Comparison of ENCODE assay signal across 17 cellular contexts in genomic region chr19:8370176-8371010, GRCh38. TPM values are rescaled to one million over a fixed set of nuclear protein-coding genes. Genes with fewer than 3 reads are reported as not detected.
A peak's percentile ranks its signal among the peaks of the same experiment; 100 is the strongest.
DNase-seq lines count a peak whose midpoint lies in the region; ATAC-seq and TF ChIP-seq lines count a peak whose summit lies in the region.
"Had no signal": no experiment of that assay in that cellular context is flagged by ENCODE, and none has a peak within 500 bp of the region (broad histone marks: within the 10 kb centered on the region; RNA-seq: fewer than 3 reads in every experiment).

No MANE protein-coding gene starts in this region.

- H3K9me3 ChIP-seq in muscle layer of colon (ENCODE audit: low read length) (no peaks in the 10 kb centered on the region), aorta (ENCODE audit: control insufficient read depth, low read length) (no peaks in the 10 kb centered on the region), tibial artery (no peaks in the 10 kb centered on the region)

- intact Hi-C loops in left cardiac atrium (cut with DNase I): no loop called here
- intact Hi-C loops in cardiac septum (cut with DNase I): no loop called here
- intact Hi-C loops in aorta (cut with DNase I): no loop called here
- intact Hi-C loops in tibial artery (cut with DNase I; ENCODE audit: low total_unique reads): no loop called here

- DNase-seq in left cardiac atrium (peak; percentile 69), cardiac septum (ENCODE audit: low spot score) (no peak), aorta (no peak), tibial artery (no peak)
- no peak for DNase-seq in activated effector memory CD4-positive, alpha-beta T cell treated with Interleukin-2 at 50 U/mL for 16 hours
- DNase-seq: activated CD4-positive, alpha-beta T cell treated with anti-CD3 and anti-CD28 coated beads for 36 hours; activated naive CD4-positive, alpha-beta T cell treated with Interleukin-2 at 50 U/mL for 16 hours; hippocampal formation; NCI-H1436 treated with DMSO at 0.1 percent for 48 hours; NCI-H345; SHP77 treated with DMSO at 0.1 percent for 48 hours; stimulated activated CD4-positive, alpha-beta T cell treated with anti-CD3 and anti-CD28 coated beads, Interleukin-15, amount 100 ng/mL, for 24 hours; stimulated activated naive CD8-positive, alpha-beta T cell treated with anti-CD3 and anti-CD28 coated beads, Interleukin-15, amount 100 ng/mL, for 72 hours had no signal

- peak overlapping the region; percentile 44 for H3K27ac ChIP-seq in muscle layer of colon (ENCODE audit: low read depth, low read length)
- no peak overlapping the region for H3K27ac ChIP-seq in aorta (ENCODE audit: low read depth in 1 of 2, low read length in 2 of 2)
- H3K27ac ChIP-seq in tibial artery: no peak overlapping the region

- TF ChIP-seq CTCF in tibial artery (IDR thresholded peaks at IDR 0.05): no peak

- no peak overlapping the region for H3K9ac ChIP-seq in muscle layer of colon (ENCODE audit: low read length)

- 89% methylated on average over 19 of the region's 19 CpGs for WGBS in aorta, 2 donors

- peaks cover 31% of the 10 kb centered on the region for H3K4me1 ChIP-seq in muscle layer of colon (ENCODE audit: insufficient read depth, low read length)
- no peaks in the 10 kb centered on the region for H3K4me1 ChIP-seq in aorta (ENCODE audit: control insufficient read depth in 1 of 2, insufficient read depth in 2 of 2, low read length in 2 of 2)
- peaks cover 0 to 34% (median 23%) of the 10 kb centered on the region in 4 donors for H3K4me1 ChIP-seq in tibial artery

- no peak overlapping the region for H3K4me3 ChIP-seq in muscle layer of colon (ENCODE audit: low read depth in 1 of 2, low read length in 2 of 2)
- H3K4me3 ChIP-seq in aorta (ENCODE audit: low read length in 2 of 2): no peak overlapping the region
- H3K4me3 ChIP-seq in tibial artery: no peak overlapping the region

- ATAC-seq in left cardiac atrium (peak; percentile 8 to 23), esophagus mucosa (peak; percentile 4), aorta (ENCODE audit: low FRiP score) (peak; percentile 56), HG02970 (IDR thresholded peaks at IDR 0.05; ENCODE audit: low FRiP score, unreplicated experiment) (no peak)
- ATAC-seq: activated CD4-positive, alpha-beta T cell treated with anti-CD3 and anti-CD28 coated beads for 36 hours; stimulated activated naive CD8-positive, alpha-beta T cell treated with anti-CD3 and anti-CD28 coated beads, Interleukin-15, amount 100 ng/mL, for 72 hours had no signal

- H3K27me3 ChIP-seq in muscle layer of colon (ENCODE audit: control insufficient read depth in 1 of 2, insufficient read depth in 2 of 2, low read length in 2 of 2) (no peaks in the 10 kb centered on the region), aorta (ENCODE audit: control insufficient read depth in 1 of 2, insufficient read depth in 2 of 2, low read length in 1 of 2) (no peaks in the 10 kb centered on the region), tibial artery (no peaks in the 10 kb centered on the region)

- H3K36me3 ChIP-seq in muscle layer of colon (ENCODE audit: insufficient read depth, low read length) (peaks cover 27% of the 10 kb centered on the region), aorta (ENCODE audit: control insufficient read depth in 1 of 2, insufficient read depth in 2 of 2, low read length in 1 of 2) (no peaks in the 10 kb centered on the region), tibial artery (peaks cover 0 to 35% (median 29%) of the 10 kb centered on the region in 3 donors)

RNA-seq across cellular contexts. Expression of gene ANGPTL4, which starts 6.4 kb away (rescaled TPM):
- total RNA-seq in left cardiac atrium (10 to 100 TPM; 16.3 to 81.6 TPM), cardiac septum (4.1 TPM), esophagus mucosa (55.4 TPM), aorta (10 to 100 TPM; 39.9 to 45.1 TPM)
- 10 to 100 TPM; 10.1 to 19.5 TPM for polyA plus RNA-seq in aorta
- total RNA-seq: myocyte had no signal

RNA-seq across cellular contexts. Expression of gene RAB11B, which starts 19.8 kb away (rescaled TPM):
- total RNA-seq in left cardiac atrium: 100 to 1,000 TPM; 133 to 163 TPM
- total RNA-seq in cardiac septum: 132 TPM
- 52.4 TPM for total RNA-seq in esophagus mucosa
- 100 to 1,000 TPM; 119 TPM for total RNA-seq in aorta
- polyA plus RNA-seq in aorta: 100 to 1,000 TPM in 1 of 2 donors, 10 to 100 TPM in 1; 68.6 to 116 TPM

RNA-seq across cellular contexts. Expression of gene KANK3, which starts 27.3 kb away (rescaled TPM):
- total RNA-seq in left cardiac atrium: 10 to 100 TPM; 19.3 to 19.6 TPM
- 13.1 TPM for total RNA-seq in cardiac septum
- total RNA-seq in esophagus mucosa: 1.6 TPM
- 10 to 100 TPM; 15.9 to 23.9 TPM for total RNA-seq in aorta
- polyA plus RNA-seq in aorta: 1 to 10 TPM in 1 of 2 donors, under 1 TPM in 1; 0.50 to 1.8 TPM

RNA-seq across cellular contexts. Expression of gene MARCHF2, which starts 42.7 kb away (rescaled TPM):
- 10 to 100 TPM; 81.1 to 87.8 TPM for total RNA-seq in left cardiac atrium
- 84.3 TPM for total RNA-seq in cardiac septum
- total RNA-seq in esophagus mucosa: 21.4 TPM
- total RNA-seq in aorta: 10 to 100 TPM; 61.8 to 70.5 TPM
- 10 to 100 TPM; 50.1 to 61.7 TPM for polyA plus RNA-seq in aorta

RNA-seq across cellular contexts. Expression of gene RPS28, which starts 49.1 kb away (rescaled TPM):
- total RNA-seq in left cardiac atrium: 1,000 to 10,000 TPM; 1,064 to 1,153 TPM
- total RNA-seq in cardiac septum: 669 TPM
- total RNA-seq in esophagus mucosa: 1,802 TPM
- total RNA-seq in aorta: 100 to 1,000 TPM; 875 to 981 TPM
- polyA plus RNA-seq in aorta: 100 to 1,000 TPM; 405 to 553 TPM
